Comparison of ENCODE assay signal across 1 cellular context in the genomic region with DNA sequence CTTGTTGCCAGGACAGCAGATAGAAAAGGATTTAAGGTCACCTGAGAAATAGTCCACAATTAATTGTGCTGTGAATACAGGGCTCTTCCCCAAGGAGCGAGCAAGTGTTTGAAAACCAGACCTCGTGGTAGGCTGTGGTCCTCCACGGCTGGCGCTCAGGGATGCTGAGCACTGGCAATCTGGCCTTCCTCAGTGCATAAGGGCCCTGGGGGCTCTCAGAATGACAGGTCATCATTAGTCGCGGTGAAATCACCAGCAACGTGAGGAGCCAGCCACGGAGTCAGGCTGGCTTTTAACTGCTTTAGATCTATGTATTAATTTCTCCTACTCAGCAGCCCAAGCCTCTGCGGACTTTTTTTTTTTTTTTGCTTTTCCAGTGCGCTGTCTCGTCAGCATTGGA.
TF ChIP-seq lines count a peak whose summit lies in the region.

No MANE protein-coding gene starts in this region.

TF ChIP-seq in H1, 55 proteins besides CTCF, POLR2A, EP300 and RAD21:
- TF ChIP-seq EGR1 (IDR thresholded peaks at IDR 0.05; ENCODE audit: borderline replicate concordance, low read depth, low read length) (no peak), SUZ12 (IDR thresholded peaks at IDR 0.05; ENCODE audit: low read length) (no peak), SIRT6 (IDR thresholded peaks at IDR 0.05; ENCODE audit: low read length) (no peak), SRF (IDR thresholded peaks at IDR 0.05; ENCODE audit: low read depth, low read length) (no peak)
